ENCODE assay signal across 7 cellular contexts in the genomic region with DNA sequence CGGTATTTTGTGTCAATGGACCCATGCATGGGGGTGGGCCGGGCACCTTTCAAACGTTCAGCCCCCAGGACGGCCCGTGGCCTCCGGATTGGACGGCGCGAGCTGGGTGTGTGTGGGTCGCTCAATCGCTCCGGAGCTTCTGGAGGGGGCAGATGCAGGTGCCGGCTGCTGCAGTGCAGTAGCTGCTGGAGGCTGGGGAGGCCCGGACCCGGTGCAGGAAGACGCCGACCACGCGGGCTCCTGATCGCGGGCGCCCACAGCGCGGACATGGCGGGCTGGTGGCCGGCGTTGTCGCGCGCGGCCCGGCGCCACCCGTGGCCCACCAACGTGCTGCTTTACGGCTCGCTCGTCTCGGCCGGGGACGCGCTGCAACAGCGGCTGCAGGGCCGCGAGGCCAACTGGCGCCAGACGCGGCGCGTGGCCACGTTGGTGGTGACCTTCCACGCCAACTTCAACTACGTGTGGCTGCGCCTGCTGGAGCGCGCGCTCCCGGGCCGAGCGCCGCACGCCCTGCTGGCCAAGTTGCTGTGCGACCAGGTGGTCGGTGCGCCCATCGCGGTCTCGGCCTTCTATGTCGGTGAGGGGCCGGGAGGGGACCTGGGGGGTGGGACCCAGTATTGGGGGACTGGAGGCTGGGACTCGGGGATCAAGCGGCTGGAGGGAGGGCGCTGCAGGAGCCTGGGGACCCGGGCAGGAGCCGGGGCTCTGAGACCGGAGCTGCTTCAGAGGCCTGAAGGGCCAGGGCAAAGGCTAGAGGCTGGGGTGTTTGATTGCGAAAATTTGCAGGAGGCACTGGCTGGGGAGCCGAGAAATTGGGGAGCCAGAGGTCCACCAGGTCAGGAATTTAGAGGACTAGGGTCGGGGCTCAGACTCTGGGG. TPM values are rescaled to one million over a fixed set of nuclear protein-coding genes. Genes with fewer than 3 reads are reported as not detected.
DNase-seq lines count a peak whose midpoint lies in the region; ATAC-seq and TF ChIP-seq lines count a peak whose summit lies in the region.
"Not testable (repeated sequence)": the region's sequence is repeated elsewhere in the genome, so short reads cannot be mapped to it uniquely, and the experiment has no call there.

A gene (plus strand): TSS at position 124 of the 878 bp plus-strand sequence. CDS start 144 bp downstream, at position 268.

- H3K27me3 Mint-ChIP-seq in activated CD4-positive, alpha-beta T cell treated with anti-CD3 and anti-CD28 coated beads for 36 hours = peaks cover 24% of the 10 kb centered on the region
- peaks cover 13% of the 10 kb centered on the region for H3K27me3 Mint-ChIP-seq in mesothelial cell of epicardium (ENCODE audit: low read depth)

- CTCF ChIA-PET in activated CD4-positive, alpha-beta T cell treated with anti-CD3 and anti-CD28 coated beads for 36 hours (lab: Charles Lee) = not testable (repeated sequence)

- not testable (repeated sequence) for H3K4me1 Mint-ChIP-seq in activated CD4-positive, alpha-beta T cell treated with anti-CD3 and anti-CD28 coated beads for 36 hours; mesothelial cell of epicardium

- peak within 1 kb of the TSS; percentile 47 for H3K27ac ChIP-seq in cingulate gyrus (ENCODE audit: low read depth, low read length)

- not testable (repeated sequence) for H3K27ac Mint-ChIP-seq in activated CD4-positive, alpha-beta T cell treated with anti-CD3 and anti-CD28 coated beads for 36 hours; mesothelial cell of epicardium

- TF ChIP-seq CTCF in mesothelial cell of epicardium (IDR thresholded peaks at IDR 0.05; ENCODE audit: unreplicated experiment) = not testable (repeated sequence)

- H3K4me3 ChIP-seq in skeletal muscle cell (ENCODE audit: low read depth, low read length) = peak within 1 kb of the TSS; percentile 41

- H3K4me3 Mint-ChIP-seq in activated CD4-positive, alpha-beta T cell treated with anti-CD3 and anti-CD28 coated beads for 36 hours = not testable (repeated sequence)
- peak within 1 kb of the TSS; percentile 66 for H3K4me3 Mint-ChIP-seq in mesothelial cell of epicardium

- H3K36me3 Mint-ChIP-seq in activated CD4-positive, alpha-beta T cell treated with anti-CD3 and anti-CD28 coated beads for 36 hours (ENCODE audit: low read depth); mesothelial cell of epicardium: not testable (repeated sequence)

- POLR2A ChIA-PET in activated CD4-positive, alpha-beta T cell treated with anti-CD3 and anti-CD28 coated beads for 36 hours (lab: Charles Lee) = interaction anchor here (0.6 kb wide), 1 partner anchor 324 kb away, joined by 3 read pairs; no protein-coding TSS in a partner anchor

- peak; percentile 4 for DNase-seq in EH (ENCODE audit: low read depth)
- DNase-seq in NCI-H1930 (lab: John Stamatoyannopoulos, UW) = peak; percentile 39 to 65
- peak; percentile 8 for DNase-seq in activated CD4-positive, alpha-beta T cell treated with anti-CD3 and anti-CD28 coated beads for 36 hours
- DNase-seq in left ventricle myocardium superior = peak; percentile 78
- DNase-seq in mesothelial cell of epicardium (ENCODE audit: low spot score in 2 of 2, unreplicated experiment in 2 of 2) = peak; percentile 23 to 46
- not testable (repeated sequence) for DNase-seq in skeletal muscle cell (ENCODE audit: low read depth)

- not testable (repeated sequence) for H3K9me3 Mint-ChIP-seq in activated CD4-positive, alpha-beta T cell treated with anti-CD3 and anti-CD28 coated beads for 36 hours (ENCODE audit: low read depth); mesothelial cell of epicardium

- intact Hi-C loops in activated CD4-positive, alpha-beta T cell treated with anti-CD3 and anti-CD28 coated beads for 36 hours (cut with DNase I, micrococcal nuclease); left ventricle myocardium superior (cut with micrococcal nuclease): not testable (repeated sequence)

- ATAC-seq in activated CD4-positive, alpha-beta T cell treated with anti-CD3 and anti-CD28 coated beads for 36 hours = peak; percentile 19
- ATAC-seq in left ventricle myocardium superior = peak; percentile 93

RNA-seq across cellular contexts. Expression of the gene that starts here (rescaled TPM):
- not detected for total RNA-seq in activated CD4-positive, alpha-beta T cell treated with anti-CD3 and anti-CD28 coated beads for 36 hours
- total RNA-seq in left ventricle myocardium superior (5.3 TPM), mesothelial cell of epicardium (3.1 to 3.9 TPM (median 3.5 TPM) in 3 replicates)

Comparison
In these comparisons a context has a peak if more than half of its experiments do, and no peak if none do; other contexts are left out.
1. Peak in DNase-seq and ATAC-seq in activated CD4-positive, alpha-beta T cell treated with anti-CD3 and anti-CD28 coated beads for 36 hours; RNA of the gene not detected or under 1 TPM.